Comparison of ENCODE assay signal across 2 cellular contexts in the genomic region with DNA sequence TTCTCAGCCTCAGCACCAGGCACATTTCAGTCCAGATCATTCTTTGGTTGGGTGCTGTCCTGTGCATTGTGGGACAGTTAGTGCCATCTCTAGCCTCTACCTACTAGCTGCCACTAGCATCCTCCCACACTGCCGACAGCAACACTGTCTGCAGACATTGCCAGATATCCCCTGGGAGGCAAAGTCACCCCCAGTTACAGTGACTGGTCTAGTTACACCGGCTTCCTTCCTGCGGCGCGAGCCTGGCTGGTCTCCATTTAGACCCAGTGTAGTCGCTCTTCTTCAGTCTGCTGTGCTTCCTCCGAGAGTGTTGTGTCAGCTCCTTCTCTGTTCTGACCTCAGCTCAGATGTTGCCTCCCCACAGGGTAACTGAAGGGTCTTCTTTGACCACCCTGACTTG.
TF ChIP-seq lines count a peak whose summit lies in the region.

No MANE protein-coding gene starts in this region.

TF ChIP-seq in HepG2, 621 proteins besides CTCF, POLR2A, EP300 and RAD21:
- TF ChIP-seq ZNF768 (CRISPR knock-in tag; IDR thresholded peaks at IDR 0.05) (peak; percentile 19; the same call in 1 of the 2 replicates), CREB1 (IDR thresholded peaks at IDR 0.05) (no peak), CREB1 (CRISPR knock-in tag; IDR thresholded peaks at IDR 0.05) (no peak), ZNF775 (CRISPR knock-in tag; IDR thresholded peaks at IDR 0.05; ENCODE audit: borderline replicate concordance) (no peak)

TF ChIP-seq in H1, 55 proteins besides CTCF, POLR2A, EP300 and RAD21:
- TF ChIP-seq RXRA (IDR thresholded peaks at IDR 0.05; ENCODE audit: insufficient read depth, low read depth, low read length): no peak
- TF ChIP-seq KDM4A (IDR thresholded peaks at IDR 0.05; ENCODE audit: low read depth, low read length, severe bottlenecking): no peak
- TF ChIP-seq JUN (IDR thresholded peaks at IDR 0.05; ENCODE audit: low read depth, low read length): no peak
